2 cellular contexts compared by ENCODE assay signal in the genomic region with DNA sequence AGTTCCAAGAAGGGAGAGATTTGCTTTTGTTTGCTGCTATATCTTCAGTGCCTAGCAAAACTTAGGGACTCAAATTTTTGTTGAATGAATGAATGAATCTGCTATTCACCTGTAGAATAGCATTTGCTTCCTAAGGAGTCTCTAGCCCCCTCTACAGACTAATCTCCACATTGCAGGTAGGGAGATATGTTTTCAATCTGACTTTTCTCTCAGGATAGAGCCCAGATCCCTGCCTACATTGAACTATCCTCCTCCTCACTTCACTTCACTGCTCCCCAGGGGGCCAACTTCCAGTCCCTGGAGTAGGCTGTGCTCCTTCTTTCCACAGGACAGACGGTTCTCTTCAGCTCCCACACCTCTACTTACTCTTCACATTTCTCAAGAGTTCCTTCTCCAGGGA.
TF ChIP-seq lines count a peak whose summit lies in the region.

No MANE protein-coding gene starts in this region.

TF ChIP-seq in HepG2, 621 proteins besides CTCF, POLR2A, EP300 and RAD21 (continues in another document):
- TF ChIP-seq MYPOP (CRISPR knock-in tag; IDR thresholded peaks at IDR 0.05), result no peak
- TF ChIP-seq STAG1 (CRISPR knock-in tag; IDR thresholded peaks at IDR 0.05), result no peak
- TF ChIP-seq CHCHD3 (CRISPR knock-in tag; IDR thresholded peaks at IDR 0.05), result no peak
- TF ChIP-seq ZNF646 (CRISPR knock-in tag; IDR thresholded peaks at IDR 0.05), result no peak
- TF ChIP-seq ETV6 (CRISPR knock-in tag; conservative IDR thresholded peaks at IDR 0.05), result no peak
- TF ChIP-seq, protein P1, sequence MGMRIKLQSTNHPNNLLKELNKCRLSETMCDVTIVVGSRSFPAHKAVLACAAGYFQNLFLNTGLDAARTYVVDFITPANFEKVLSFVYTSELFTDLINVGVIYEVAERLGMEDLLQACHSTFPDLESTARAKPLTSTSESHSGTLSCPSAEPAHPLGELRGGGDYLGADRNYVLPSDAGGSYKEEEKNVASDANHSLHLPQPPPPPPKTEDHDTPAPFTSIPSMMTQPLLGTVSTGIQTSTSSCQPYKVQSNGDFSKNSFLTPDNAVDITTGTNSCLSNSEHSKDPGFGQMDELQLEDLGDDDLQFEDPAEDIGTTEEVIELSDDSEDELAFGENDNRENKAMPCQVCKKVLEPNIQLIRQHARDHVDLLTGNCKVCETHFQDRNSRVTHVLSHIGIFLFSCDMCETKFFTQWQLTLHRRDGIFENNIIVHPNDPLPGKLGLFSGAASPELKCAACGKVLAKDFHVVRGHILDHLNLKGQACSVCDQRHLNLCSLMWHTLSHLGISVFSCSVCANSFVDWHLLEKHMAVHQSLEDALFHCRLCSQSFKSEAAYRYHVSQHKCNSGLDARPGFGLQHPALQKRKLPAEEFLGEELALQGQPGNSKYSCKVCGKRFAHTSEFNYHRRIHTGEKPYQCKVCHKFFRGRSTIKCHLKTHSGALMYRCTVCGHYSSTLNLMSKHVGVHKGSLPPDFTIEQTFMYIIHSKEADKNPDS (CRISPR knock-in tag; IDR thresholded peaks at IDR 0.05), result no peak
- no peak for TF ChIP-seq ARID5B (CRISPR knock-in tag; IDR thresholded peaks at IDR 0.05)
- no peak for TF ChIP-seq ZNF333 (CRISPR knock-in tag; IDR thresholded peaks at IDR 0.05; ENCODE audit: borderline replicate concordance)
- TF ChIP-seq HHEX (CRISPR knock-in tag; IDR thresholded peaks at IDR 0.05), result no peak
- TF ChIP-seq SMARCC2 (IDR thresholded peaks at IDR 0.05), result no peak

TF ChIP-seq in H1, 55 proteins besides CTCF, POLR2A, EP300 and RAD21:
- TF ChIP-seq SUZ12 (IDR thresholded peaks at IDR 0.05; ENCODE audit: low read length) (no peak), SRF (IDR thresholded peaks at IDR 0.05; ENCODE audit: low read depth, low read length) (no peak), TEAD4 (IDR thresholded peaks at IDR 0.05; ENCODE audit: low read depth, low read length) (no peak), ASH2L (IDR thresholded peaks at IDR 0.05; ENCODE audit: low read length) (no peak), KDM5A (IDR thresholded peaks at IDR 0.05; ENCODE audit: low read length) (no peak), SAP30 (IDR thresholded peaks at IDR 0.05; ENCODE audit: insufficient read depth, insufficient replicate concordance, low read length) (no peak), POU5F1 (IDR thresholded peaks at IDR 0.05; ENCODE audit: low read depth, low read length) (no peak), TAF1 (IDR thresholded peaks at IDR 0.05; ENCODE audit: low read depth, low read length) (no peak)
